23 cellular contexts compared by ENCODE assay signal in genomic region chr1:200323856-200324400, GRCh38.
DNase-seq lines count a peak whose midpoint lies in the region; ATAC-seq, FAIRE-seq and TF ChIP-seq lines count a peak whose summit lies in the region.
"Had no signal": no experiment of that assay in that cellular context is flagged by ENCODE, and none has a peak within 500 bp of the region (broad histone marks: within the 10 kb centered on the region; RNA-seq: fewer than 3 reads in every experiment).

No MANE protein-coding gene starts in this region.

- no peak for TF ChIP-seq CTCF in MCF 10A (IDR thresholded peaks at IDR 0.05; ENCODE audit: unreplicated experiment)
- TF ChIP-seq CTCF in breast epithelium (IDR thresholded peaks at IDR 0.05), result no peak
- no peak for TF ChIP-seq CTCF in astrocyte (IDR thresholded peaks at IDR 0.05; ENCODE audit: insufficient read depth, low read depth, low read length)
- no peak for TF ChIP-seq CTCF in foreskin fibroblast (IDR thresholded peaks at IDR 0.05; ENCODE audit: low read depth, low read length)
- TF ChIP-seq CTCF in prostate gland (IDR thresholded peaks at IDR 0.05), result no peak

- H3K79me2 ChIP-seq in astrocyte (ENCODE audit: insufficient read depth, low read length), result no peaks in the 10 kb centered on the region

- H3K4me3 ChIP-seq in breast epithelium (no peak overlapping the region), astrocyte (ENCODE audit: insufficient read depth, low read depth, low read length) (no peak overlapping the region), foreskin fibroblast (ENCODE audit: low read depth in 1 of 2, low read length in 2 of 2) (no peak overlapping the region), prostate gland (no peak overlapping the region)
- H3K4me3 ChIP-seq: heart right ventricle, tibial nerve had no signal

- H3K27ac Mint-ChIP-seq in MCF 10A (ENCODE audit: low read depth, unreplicated experiment) (no peak overlapping the region), astrocyte (ENCODE audit: unreplicated experiment) (no peak overlapping the region)
- H3K27ac Mint-ChIP-seq: activated naive CD8-positive, alpha-beta T cell treated with anti-CD3 and anti-CD28 coated beads, Interleukin-2, amount 50 U/mL, for 24 hours; activated T-helper 2 cell treated with anti-CD3 and anti-CD28 coated beads, Interferon-gamma antibody, Interleukin-2, Interleukin-4, amounts not matched to agents 10 μg/mL and 5 μg/mL and 100 μg/mL, durations not matched to agents 14 hours and 24 hours and 36 hours; immature natural killer cell had no signal

- peak; percentile 39 for FAIRE-seq in astrocyte (lab: Jason Lieb, UNC)

- BruUV-seq in MCF 10A (replicated peaks; lab: Mats Ljungman, UMichigan), result no TSS peak

- POLR2A ChIA-PET in MCF 10A (lab: Yijun Ruan, JAX), result no interaction called here

- intact Hi-C loops in MCF 10A (cut with micrococcal nuclease), result no loop called here
- intact Hi-C loops in breast epithelium (cut with DNase I; ENCODE audit: low total_unique reads), result no loop called here
- intact Hi-C loops in prostate gland (cut with DNase I), result no loop called here

- peaks cover 0 to 5% of the 10 kb centered on the region in 2 donors for H3K9me3 ChIP-seq in breast epithelium
- no peaks in the 10 kb centered on the region for H3K9me3 ChIP-seq in astrocyte (ENCODE audit: insufficient read depth, low read depth, low read length)
- no peaks in the 10 kb centered on the region for H3K9me3 ChIP-seq in prostate gland

- CTCF ChIA-PET in MCF 10A (lab: Yijun Ruan, JAX), result no interaction called here

- no peak for TF ChIP-seq POLR2A in breast epithelium (IDR thresholded peaks at IDR 0.05)
- TF ChIP-seq POLR2A in prostate gland (IDR thresholded peaks at IDR 0.05), result no peak

- H3K9ac ChIP-seq in astrocyte (ENCODE audit: low read length), result no peak overlapping the region

- no peaks in the 10 kb centered on the region for H3K27me3 ChIP-seq in breast epithelium
- no peaks in the 10 kb centered on the region for H3K27me3 ChIP-seq in astrocyte (ENCODE audit: insufficient read depth, low read length)
- H3K27me3 ChIP-seq in prostate gland (replicated peaks; ENCODE audit: insufficient read depth), result no peaks in the 10 kb centered on the region
- H3K27me3 ChIP-seq: tibial nerve had no signal

- DNase-seq in MCF 10A (ENCODE audit: unreplicated experiment) (peak; percentile 87), breast epithelium (ENCODE audit: low spot score in 2 of 2) (no peak), astrocyte (ENCODE audit: low read depth) (peak; percentile 55), foreskin fibroblast (peak; percentile 76 to 84), prostate gland (ENCODE audit: low spot score) (no peak), NCI-H774 (lab: John Stamatoyannopoulos, UW) (no peak)
- DNase-seq: 8988T; activated CD4-positive, alpha-beta T cell treated with anti-CD3 and anti-CD28 coated beads for 48 hours; activated naive CD8-positive, alpha-beta T cell treated with anti-CD3 and anti-CD28 coated beads, Interleukin-2, amount 50 U/mL, for 24 hours; central memory CD4-positive, alpha-beta T cell; heart right ventricle; immature natural killer cell; NCI-H1105; NCI-H526; SHP77; stimulated activated CD4-positive, alpha-beta T cell treated with anti-CD3 and anti-CD28 coated beads, Interleukin-2, amount 100 ng/mL, for 24 hours; stimulated activated naive CD8-positive, alpha-beta T cell treated with anti-CD3 and anti-CD28 coated beads, Interleukin-15, Interleukin-2, amounts not matched to agents 100 U/mL and 50 U/mL, for 24 hours had no signal

- WGBS in prostate gland, result 92% methylated on average over 2 of the region's 2 CpGs

- H4K20me1 ChIP-seq in astrocyte (ENCODE audit: insufficient read depth, low read length), result no peaks in the 10 kb centered on the region

- ATAC-seq in HG03342 (IDR thresholded peaks at IDR 0.05; ENCODE audit: unreplicated experiment), result no peak
- no peak for ATAC-seq in HG03354 (IDR thresholded peaks at IDR 0.05; ENCODE audit: poor library complexity, severe bottlenecking, unreplicated experiment)
- ATAC-seq: activated naive CD8-positive, alpha-beta T cell treated with anti-CD3 and anti-CD28 coated beads, Interleukin-2, amount 50 U/mL, for 24 hours; esophagus mucosa; heart right ventricle; stimulated activated naive CD8-positive, alpha-beta T cell treated with anti-CD3 and anti-CD28 coated beads, Interleukin-15, Interleukin-2, amounts not matched to agents 100 U/mL and 50 U/mL, for 24 hours had no signal

- H3K4me1 Mint-ChIP-seq in MCF 10A (ENCODE audit: insufficient read depth, unreplicated experiment), result peaks cover 9% of the 10 kb centered on the region
- peaks cover 15% of the 10 kb centered on the region for H3K4me1 Mint-ChIP-seq in astrocyte (ENCODE audit: low read depth, unreplicated experiment)
- H3K4me1 Mint-ChIP-seq: activated naive CD8-positive, alpha-beta T cell treated with anti-CD3 and anti-CD28 coated beads, Interleukin-2, amount 50 U/mL, for 24 hours; immature natural killer cell had no signal

- no peaks in the 10 kb centered on the region for H3K4me1 ChIP-seq in breast epithelium
- H3K4me1 ChIP-seq in astrocyte (ENCODE audit: insufficient read depth, low read length), result no peaks in the 10 kb centered on the region
- no peaks in the 10 kb centered on the region for H3K4me1 ChIP-seq in prostate gland (replicated peaks)
- H3K4me1 ChIP-seq: heart right ventricle had no signal

- no peaks in the 10 kb centered on the region for H3K9me3 Mint-ChIP-seq in MCF 10A (ENCODE audit: unreplicated experiment)
- H3K9me3 Mint-ChIP-seq in astrocyte (ENCODE audit: unreplicated experiment), result no peaks in the 10 kb centered on the region
- H3K9me3 Mint-ChIP-seq: activated naive CD8-positive, alpha-beta T cell treated with anti-CD3 and anti-CD28 coated beads, Interleukin-2, amount 50 U/mL, for 24 hours; activated T-helper 2 cell treated with anti-CD3 and anti-CD28 coated beads, Interferon-gamma antibody, Interleukin-2, Interleukin-4, amounts not matched to agents 10 μg/mL and 5 μg/mL and 100 μg/mL, durations not matched to agents 14 hours and 24 hours and 36 hours had no signal

- H2AFZ ChIP-seq in astrocyte (ENCODE audit: low read depth, low read length), result no peak overlapping the region

- H3K36me3 Mint-ChIP-seq in MCF 10A (ENCODE audit: insufficient read depth, unreplicated experiment) (no peaks in the 10 kb centered on the region), astrocyte (ENCODE audit: low read depth, unreplicated experiment) (peaks cover 2% of the 10 kb centered on the region)
- H3K36me3 Mint-ChIP-seq: immature natural killer cell had no signal

- no peak overlapping the region for H3K27ac ChIP-seq in breast epithelium
- H3K27ac ChIP-seq in astrocyte (ENCODE audit: low read depth, low read length), result no peak overlapping the region
- H3K27ac ChIP-seq in prostate gland, result no peak overlapping the region
- H3K27ac ChIP-seq: C4-2B, heart right ventricle, tibial nerve had no signal

- no peak overlapping the region for H3K4me2 ChIP-seq in astrocyte (ENCODE audit: low read length)

- H3K4me3 Mint-ChIP-seq in MCF 10A (ENCODE audit: unreplicated experiment) (no peak overlapping the region), astrocyte (ENCODE audit: unreplicated experiment) (no peak overlapping the region)
- H3K4me3 Mint-ChIP-seq: activated naive CD8-positive, alpha-beta T cell treated with anti-CD3 and anti-CD28 coated beads, Interleukin-2, amount 50 U/mL, for 24 hours; immature natural killer cell had no signal

- no peaks in the 10 kb centered on the region for H3K27me3 Mint-ChIP-seq in MCF 10A (ENCODE audit: insufficient read depth, unreplicated experiment)
- H3K27me3 Mint-ChIP-seq in astrocyte (ENCODE audit: low read depth, unreplicated experiment), result peaks cover 5% of the 10 kb centered on the region

- no peaks in the 10 kb centered on the region for H3K36me3 ChIP-seq in breast epithelium
- no peaks in the 10 kb centered on the region for H3K36me3 ChIP-seq in astrocyte (ENCODE audit: insufficient read depth, low read length)
- no peaks in the 10 kb centered on the region for H3K36me3 ChIP-seq in prostate gland
- H3K36me3 ChIP-seq: heart right ventricle, tibial nerve had no signal

Comparison
In these comparisons a context has a peak if more than half of its experiments do, and no peak if none do; other contexts are left out.
1. DNase-seq: peak in MCF 10A (single experiment), astrocyte (single experiment) and foreskin fibroblast (2 of 2); none in breast epithelium (0 of 2), prostate gland (single experiment) and NCI-H774 (single experiment).